Comparison of ENCODE assay signal across 16 cellular contexts in the genomic region with DNA sequence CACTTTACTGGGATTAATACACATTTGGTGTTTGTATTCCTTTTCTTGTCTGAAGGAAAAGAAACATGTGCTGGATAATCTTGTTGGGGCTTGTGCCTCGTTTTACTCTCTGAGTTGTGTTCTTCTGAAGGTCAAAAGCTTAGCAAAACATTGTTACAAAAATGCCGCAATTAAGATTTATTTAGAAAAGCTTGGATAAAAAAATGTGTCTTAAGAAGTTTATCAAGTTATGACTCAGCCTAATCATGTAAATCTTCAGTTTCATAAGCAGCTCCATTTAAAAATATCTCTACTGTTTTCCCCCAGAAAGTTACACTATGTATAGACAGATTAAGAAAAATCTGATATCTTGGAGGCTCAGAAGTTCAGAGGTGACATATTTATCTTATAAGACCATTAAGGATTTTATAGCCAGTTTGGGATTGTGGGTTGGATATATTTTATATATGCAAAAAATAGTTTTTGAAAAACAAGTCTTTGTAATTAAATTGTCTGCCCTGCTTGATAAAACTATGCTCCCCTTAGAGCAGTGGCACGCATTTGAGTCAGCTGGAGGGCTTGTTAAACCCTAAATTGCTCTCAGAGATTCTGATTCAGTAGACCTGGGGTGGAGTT. TPM values are rescaled to one million over a fixed set of nuclear protein-coding genes. Genes with fewer than 3 reads are reported as not detected.
DNase-seq lines count a peak whose midpoint lies in the region; ATAC-seq and TF ChIP-seq lines count a peak whose summit lies in the region.
"Had no signal": no experiment of that assay in that cellular context is flagged by ENCODE, and none has a peak within 500 bp of the region (broad histone marks: within the 10 kb centered on the region; RNA-seq: fewer than 3 reads in every experiment).

No MANE protein-coding gene starts in this region.

- in situ Hi-C loops in IMR-90 (cut with MboI; ENCODE audit: low sequenced_read_pairs) = no loop called here

- H4K8ac ChIP-seq in IMR-90 (ENCODE audit: low read depth in 2 of 2, low read length in 2 of 2) = no peak overlapping the region
- H4K8ac ChIP-seq in H9 (replicated peaks; ENCODE audit: insufficient read length, low read depth, low read length) = no peak overlapping the region

- H2AK5ac ChIP-seq in IMR-90 (ENCODE audit: low read depth, low read length) (no peak overlapping the region), H9 (ENCODE audit: insufficient read length, low read length) (no peak overlapping the region)

- H4K91ac ChIP-seq in IMR-90 (ENCODE audit: insufficient read depth, low read depth, low read length) (no peak overlapping the region), H9 (ENCODE audit: insufficient read length, low read depth, low read length) (no peak overlapping the region)

- H2BK120ac ChIP-seq in IMR-90 (ENCODE audit: low read depth, low read length) = peak overlapping the region; percentile 9; the same call in 1 of the 2 replicates
- H2BK120ac ChIP-seq in H9 (ENCODE audit: low read depth, low read length, poor library complexity, severe bottlenecking) = no peak overlapping the region

- H3K36me3 ChIP-seq in IMR-90 (ENCODE audit: control insufficient read depth, insufficient read depth, low read length) = no peaks in the 10 kb centered on the region
- H3K36me3 ChIP-seq: SJCRH30 had no signal

- H4K5ac ChIP-seq in IMR-90 (ENCODE audit: low read depth, low read length) = no peak overlapping the region
- H4K5ac ChIP-seq in H9 (ENCODE audit: insufficient read length, low read depth, low read length) = no peak overlapping the region

- H3K4me1 ChIP-seq in IMR-90 (ENCODE audit: control insufficient read depth, insufficient read depth, low read length) = peaks cover 22% of the 10 kb centered on the region
- no peaks in the 10 kb centered on the region for H3K4me1 ChIP-seq in H9 (ENCODE audit: insufficient read depth, low read length)
- H3K4me1 ChIP-seq: SJCRH30 had no signal

- no peak overlapping the region for H3T11ph ChIP-seq in H9 (ENCODE audit: low read length)

- H4K20me1 ChIP-seq in IMR-90 (ENCODE audit: insufficient read depth, low read length) (peaks cover 4% of the 10 kb centered on the region; the same call in 1 of the 2 replicates), H9 (ENCODE audit: control insufficient read depth, insufficient read depth, insufficient read length) (no peaks in the 10 kb centered on the region)

- peak overlapping the region; percentile 99; the same call in 1 of the 2 replicates for H3K27ac ChIP-seq in 22Rv1
- H3K27ac ChIP-seq in IMR-90 (ENCODE audit: insufficient read depth, low read length) = peak overlapping the region; percentile 39; the same call in 1 of the 2 replicates
- peak overlapping the region; percentile 31 for H3K27ac ChIP-seq in caudate nucleus (ENCODE audit: low read depth, low read length)
- no peak overlapping the region for H3K27ac ChIP-seq in H9 (ENCODE audit: insufficient read length, low read depth, low read length)
- H3K27ac ChIP-seq: RWPE1, SJCRH30 had no signal

- no TSS peak for BruUV-seq in IMR-90 (replicated peaks; lab: Mats Ljungman, UMichigan)

- POLR2A ChIA-PET in IMR-90 (lab: Charles Lee; ENCODE audit: unreplicated experiment) = no interaction called here

- H3K27ac Mint-ChIP-seq in mesothelial cell of epicardium = peak overlapping the region; percentile 94
- no peak overlapping the region for H3K27ac Mint-ChIP-seq in natural killer cell treated with Interleukin-12 subunit alpha and Interleukin-12 subunit beta and Interleukin-15 and Interleukin-18, amount 100 ng/mL, for 72 hours
- H3K27ac Mint-ChIP-seq in H9 = no peak overlapping the region
- H3K27ac Mint-ChIP-seq: IgD-negative memory B cell had no signal

- H3K36me3 Mint-ChIP-seq in mesothelial cell of epicardium = peaks cover 2% of the 10 kb centered on the region
- no peaks in the 10 kb centered on the region for H3K36me3 Mint-ChIP-seq in natural killer cell treated with Interleukin-12 subunit alpha and Interleukin-12 subunit beta and Interleukin-15 and Interleukin-18, amount 100 ng/mL, for 72 hours
- H3K36me3 Mint-ChIP-seq in H9 (ENCODE audit: insufficient read depth in 1 of 3, low read depth in 3 of 3) = no peaks in the 10 kb centered on the region
- H3K36me3 Mint-ChIP-seq: IgD-negative memory B cell had no signal

- H3K4me3 Mint-ChIP-seq in mesothelial cell of epicardium (no peak overlapping the region), H9 (no peak overlapping the region)
- no peak overlapping the region for H3K4me3 Mint-ChIP-seq in natural killer cell treated with Interleukin-12 subunit alpha and Interleukin-12 subunit beta and Interleukin-15 and Interleukin-18, amount 100 ng/mL, for 72 hours
- H3K4me3 Mint-ChIP-seq: IgD-negative memory B cell had no signal

- no peak overlapping the region for H2BK5ac ChIP-seq in IMR-90 (ENCODE audit: low read depth, low read length, poor library complexity, severe bottlenecking)
- no peak overlapping the region for H2BK5ac ChIP-seq in H9 (ENCODE audit: insufficient read length, low read length)

- TF ChIP-seq CTCF in 22Rv1 (IDR thresholded peaks at IDR 0.05) (no peak), IMR-90 (conservative IDR thresholded peaks at IDR 0.05; ENCODE audit: low read depth, low read length) (no peak), mesothelial cell of epicardium (IDR thresholded peaks at IDR 0.05; ENCODE audit: unreplicated experiment) (no peak), H9 (conservative IDR thresholded peaks at IDR 0.05) (no peak)

- H3K27me3 Mint-ChIP-seq in mesothelial cell of epicardium (ENCODE audit: low read depth) = no peaks in the 10 kb centered on the region
- peaks cover 18 to 34% of the 10 kb centered on the region in 2 donors for H3K27me3 Mint-ChIP-seq in natural killer cell treated with Interleukin-12 subunit alpha and Interleukin-12 subunit beta and Interleukin-15 and Interleukin-18, amount 100 ng/mL, for 72 hours
- no peaks in the 10 kb centered on the region for H3K27me3 Mint-ChIP-seq in H9 (ENCODE audit: low read depth)

- dilution Hi-C loops in IMR-90 (cut with HindIII; ENCODE audit: low sequenced_read_pairs, unreplicated experiment) = no loop called here

- H3K56ac ChIP-seq in IMR-90 (ENCODE audit: extremely low read depth, insufficient read depth, low read length) (no peak overlapping the region), H9 (ENCODE audit: insufficient read length, low read depth, low read length) (no peak overlapping the region)

- H2AFZ ChIP-seq in IMR-90 (replicated peaks; ENCODE audit: low read length, poor library complexity) (no peak overlapping the region), H9 (ENCODE audit: low read length) (no peak overlapping the region)

- H3K27me3 ChIP-seq in IMR-90 (ENCODE audit: control insufficient read depth, insufficient read depth, low read length) = no peaks in the 10 kb centered on the region
- H3K27me3 ChIP-seq in H9 (ENCODE audit: insufficient read depth, low read length) = no peaks in the 10 kb centered on the region
- H3K27me3 ChIP-seq: SJCRH30 had no signal

- H3K79me1 ChIP-seq in IMR-90 (ENCODE audit: low read depth in 1 of 2, low read length in 2 of 2) (peaks cover 0 to 2% of the 10 kb centered on the region in 2 experiments; a peak in 1 of 4 replicates), H9 (ENCODE audit: insufficient read depth, low read depth, low read length, poor library complexity, severe bottlenecking) (no peaks in the 10 kb centered on the region)

- H3K9me3 Mint-ChIP-seq in mesothelial cell of epicardium (no peaks in the 10 kb centered on the region), H9 (no peaks in the 10 kb centered on the region)
- H3K9me3 Mint-ChIP-seq in natural killer cell treated with Interleukin-12 subunit alpha and Interleukin-12 subunit beta and Interleukin-15 and Interleukin-18, amount 100 ng/mL, for 72 hours = no peaks in the 10 kb centered on the region
- H3K9me3 Mint-ChIP-seq: IgD-negative memory B cell had no signal

- H3K18ac ChIP-seq in IMR-90 (ENCODE audit: low read depth, low read length) = no peak overlapping the region
- H3K18ac ChIP-seq in H9 (ENCODE audit: insufficient read length, low read depth, low read length) = no peak overlapping the region

- WGBS in IMR-90 (ENCODE audit: extremely low coverage in 2 of 2, insufficient read length in 1 of 2), 2 experiments = no CpG with 5 or more reads among the region's 3 CpGs
- WGBS in H9 (ENCODE audit: extremely low coverage, insufficient read length, low lambda C conversion rate) = no CpG with 5 or more reads among the region's 3 CpGs

- no peak overlapping the region for H2AK9ac ChIP-seq in IMR-90 (replicated peaks; ENCODE audit: low read depth, low read length, poor library complexity)

- CTCF ChIA-PET in IMR-90 (lab: Yijun Ruan, JAX) = no interaction called here

- H3K4ac ChIP-seq in IMR-90 (ENCODE audit: low read depth, low read length) (0 out of 2 replicates have a peak overlapping the region, but pooled peaks have one; percentile 25), H9 (ENCODE audit: low read depth, low read length) (no peak overlapping the region)

- no peak for TF ChIP-seq POLR2A in IMR-90 (IDR thresholded peaks at IDR 0.05; ENCODE audit: low read depth, low read length)

- no peak overlapping the region for H2BK15ac ChIP-seq in IMR-90 (ENCODE audit: low read depth, low read length)
- H2BK15ac ChIP-seq in H9 (ENCODE audit: low read depth, low read length) = no peak overlapping the region

- H3K4me3 ChIP-seq in IMR-90 (ENCODE audit: insufficient read depth, low read depth, low read length) = no peak overlapping the region
- H3K4me3 ChIP-seq: SJCRH30 had no signal

- H3K4me1 Mint-ChIP-seq in mesothelial cell of epicardium (peaks cover 65% of the 10 kb centered on the region), H9 (peaks cover 24 to 25% of the 10 kb centered on the region in 2 experiments)
- no peaks in the 10 kb centered on the region for H3K4me1 Mint-ChIP-seq in natural killer cell treated with Interleukin-12 subunit alpha and Interleukin-12 subunit beta and Interleukin-15 and Interleukin-18, amount 100 ng/mL, for 72 hours (ENCODE audit: low read depth in 2 of 2)
- H3K4me1 Mint-ChIP-seq: IgD-negative memory B cell had no signal

- intact Hi-C loops in IMR-90 (cut with micrococcal nuclease) = loop anchor here (1.0 kb wide), 1 partner anchor 47 kb away; no protein-coding TSS in a partner anchor

- no peaks in the 10 kb centered on the region for H3K9me3 ChIP-seq in IMR-90 (ENCODE audit: control insufficient read depth, insufficient read depth, low read length)
- H3K9me3 ChIP-seq in H9 (ENCODE audit: control insufficient read depth, low read depth, low read length) = no peaks in the 10 kb centered on the region
- H3K9me3 ChIP-seq: SJCRH30 had no signal

- H3K23me2 ChIP-seq in H9 (ENCODE audit: insufficient read length, low read depth, low read length, poor library complexity, severe bottlenecking) = no peaks in the 10 kb centered on the region

- H2BK20ac ChIP-seq in IMR-90 (ENCODE audit: low read depth, low read length) (no peak overlapping the region), H9 (ENCODE audit: low read depth, low read length, poor library complexity, severe bottlenecking) (no peak overlapping the region)

- H3K79me2 ChIP-seq in H9 (ENCODE audit: insufficient read depth, low read length) = no peaks in the 10 kb centered on the region

- ATAC-seq in IMR-90 (ENCODE audit: low read depth) = peak; percentile 35
- no peak for ATAC-seq in natural killer cell treated with Interleukin-12 subunit alpha and Interleukin-12 subunit beta and Interleukin-15 and Interleukin-18, amount 100 ng/mL, for 72 hours

- H3K4me2 ChIP-seq in IMR-90 (ENCODE audit: low read depth, low read length) (no peak overlapping the region), H9 (ENCODE audit: insufficient read depth, insufficient read length, low read length) (no peak overlapping the region)

- H2BK12ac ChIP-seq in H9 (ENCODE audit: insufficient read length, low read depth, low read length) = no peak overlapping the region

- H3K14ac ChIP-seq in IMR-90 (replicated peaks; ENCODE audit: low read depth, low read length) = no peak overlapping the region
- no peak overlapping the region for H3K14ac ChIP-seq in H9 (ENCODE audit: insufficient read depth, low read length)

- H3K23ac ChIP-seq in IMR-90 (ENCODE audit: low read depth, low read length) = no peak overlapping the region
- no peak overlapping the region for H3K23ac ChIP-seq in H9 (ENCODE audit: insufficient read length, low read depth, low read length)

- TF ChIP-seq RAD21 in IMR-90 (IDR thresholded peaks at IDR 0.05; ENCODE audit: low read length) = no peak

- H3K9ac ChIP-seq in IMR-90 (ENCODE audit: low read depth, low read length) (no peak overlapping the region), H9 (ENCODE audit: extremely low read depth, insufficient read length, low read length) (no peak overlapping the region)

- peaks cover 3% of the 10 kb centered on the region for H3K9me1 ChIP-seq in IMR-90 (ENCODE audit: insufficient read depth, low read length)

- DNase-seq in IMR-90 = peak; percentile 62
- no peak for DNase-seq in caudate nucleus (lab: John Stamatoyannopoulos, UW)
- DNase-seq in mesothelial cell of epicardium (ENCODE audit: low spot score in 2 of 2, unreplicated experiment in 2 of 2) = no peak
- no peak for DNase-seq in GM03348 (ENCODE audit: low spot score)
- no peak for DNase-seq in NCI-H446 (lab: John Stamatoyannopoulos, UW)
- DNase-seq in natural killer cell treated with Interleukin-12 subunit alpha and Interleukin-12 subunit beta and Interleukin-15 and Interleukin-18, amount 100 ng/mL, for 72 hours (ENCODE audit: low spot score) = no peak
- no peak for DNase-seq in H9
- DNase-seq: 8988T, H7, NCI-H1436, NCI-H2081 treated with DMSO at 0.1 percent for 48 hours, NCI-H2227 treated with DMSO at 0.1 percent for 48 hours, SJCRH30 had no signal

RNA-seq across cellular contexts. Expression of a gene that starts 56.5 kb away (rescaled TPM):
- total RNA-seq in IMR-90 (2012; rRNA removed) (245 and 329 TPM in 2 replicates), mesothelial cell of epicardium (153 to 168 TPM (median 164 TPM) in 3 replicates), H9 (2021) (1.7 and 2.4 TPM in 2 replicates)
- 307 and 318 TPM in 2 replicates for polyA plus RNA-seq in IMR-90 (2012; rRNA removed)
- polyA plus RNA-seq in IMR-90 (2012; cell fraction: cytosol; rRNA removed) = 365 and 454 TPM in 2 replicates
- 223 and 373 TPM in 2 replicates for polyA plus RNA-seq in IMR-90 (2012; cell fraction: nucleus; rRNA removed; ENCODE audit: low replicate concordance)
- under 1 TPM in 1 of 2 donors, not detected in 1; 0.53 TPM for total RNA-seq in natural killer cell treated with Interleukin-12 subunit alpha and Interleukin-12 subunit beta and Interleukin-15 and Interleukin-18, amount 100 ng/mL, for 72 hours
- polyA plus RNA-seq: IgD-negative memory B cell had no signal

Comparison
In these comparisons a context has a peak if more than half of its experiments do, and no peak if none do; other contexts are left out.
1. RNA of a gene that starts 56.5 kb away (total RNA-seq): 245 to 329 TPM in IMR-90 and 153 to 168 TPM in mesothelial cell of epicardium; 1.7 to 2.4 TPM in H9 and 0.53 TPM in natural killer cell treated with Interleukin-12 subunit alpha and Interleukin-12 subunit beta and Interleukin-15 and Interleukin-18, amount 100 ng/mL, for 72 hours; every median in the first group is over 10 times any median in the second.